ENCODE assay signal across 1 cellular context in genomic region chr20:56200456-56200855, GRCh38.
TF ChIP-seq lines count a peak whose summit lies in the region.

No MANE protein-coding gene starts in this region.

TF ChIP-seq in H1, 55 proteins besides CTCF, POLR2A, EP300 and RAD21:
- TF ChIP-seq CEBPB (IDR thresholded peaks at IDR 0.05; ENCODE audit: low read depth, low read length) = no peak
- TF ChIP-seq HDAC6 (IDR thresholded peaks at IDR 0.05; ENCODE audit: low read depth, low read length) = no peak
- TF ChIP-seq EGR1 (IDR thresholded peaks at IDR 0.05; ENCODE audit: borderline replicate concordance, low read depth, low read length) = no peak
- no peak for TF ChIP-seq JUN (IDR thresholded peaks at IDR 0.05; ENCODE audit: low read depth, low read length)
- no peak for TF ChIP-seq TCF12 (IDR thresholded peaks at IDR 0.05; ENCODE audit: low read depth, low read length)
- TF ChIP-seq SRF (IDR thresholded peaks at IDR 0.05; ENCODE audit: low read depth, low read length) = no peak
- TF ChIP-seq SIN3A (conservative IDR thresholded peaks at IDR 0.05 in 1 of 2, IDR thresholded peaks at IDR 0.05 in 1 of 2; ENCODE audit: low read depth in 1 of 2, low read length in 2 of 2) = no peak
- no peak for TF ChIP-seq SP2 (IDR thresholded peaks at IDR 0.05; ENCODE audit: low read length)
- TF ChIP-seq TAF1 (IDR thresholded peaks at IDR 0.05; ENCODE audit: low read depth, low read length) = no peak
- TF ChIP-seq, protein P1, sequence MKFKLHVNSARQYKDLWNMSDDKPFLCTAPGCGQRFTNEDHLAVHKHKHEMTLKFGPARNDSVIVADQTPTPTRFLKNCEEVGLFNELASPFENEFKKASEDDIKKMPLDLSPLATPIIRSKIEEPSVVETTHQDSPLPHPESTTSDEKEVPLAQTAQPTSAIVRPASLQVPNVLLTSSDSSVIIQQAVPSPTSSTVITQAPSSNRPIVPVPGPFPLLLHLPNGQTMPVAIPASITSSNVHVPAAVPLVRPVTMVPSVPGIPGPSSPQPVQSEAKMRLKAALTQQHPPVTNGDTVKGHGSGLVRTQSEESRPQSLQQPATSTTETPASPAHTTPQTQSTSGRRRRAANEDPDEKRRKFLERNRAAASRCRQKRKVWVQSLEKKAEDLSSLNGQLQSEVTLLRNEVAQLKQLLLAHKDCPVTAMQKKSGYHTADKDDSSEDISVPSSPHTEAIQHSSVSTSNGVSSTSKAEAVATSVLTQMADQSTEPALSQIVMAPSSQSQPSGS (IDR thresholded peaks at IDR 0.05; ENCODE audit: low read length) = no peak
TF ChIP-seq in H1: peak in this region for 0.
